18 cellular contexts compared by ENCODE assay signal in genomic region chr6:135647521-135647920, GRCh38.
DNase-seq lines count a peak whose midpoint lies in the region; ATAC-seq lines count a peak whose summit lies in the region.
"Had no signal": no experiment of that assay in that cellular context is flagged by ENCODE, and none has a peak within 500 bp of the region (broad histone marks: within the 10 kb centered on the region; RNA-seq: fewer than 3 reads in every experiment).

No MANE protein-coding gene starts in this region.

- peak; percentile 18 to 37 for DNase-seq in activated CD4-positive, alpha-beta T cell treated with anti-CD3 and anti-CD28 coated beads, Interleukin-2, amount 50 U/mL, for 48 hours
- no peak for DNase-seq in activated CD4-positive, alpha-beta T cell treated with anti-CD3 and anti-CD28 coated beads for 1 hour
- peak; percentile 15 for DNase-seq in stimulated activated naive CD4-positive, alpha-beta T cell treated with Interleukin-2 at 50 U/mL for 16 hours (lab: John Stamatoyannopoulos, UW)
- DNase-seq in stimulated activated naive CD4-positive, alpha-beta T cell (lab: John Stamatoyannopoulos, UW) = no peak
- DNase-seq in stimulated activated CD4-positive, alpha-beta T cell treated with anti-CD3 and anti-CD28 coated beads, Interleukin-2, amount 100 ng/mL, for 24 hours = peak; percentile 17 to 44
- no peak for DNase-seq in epidermal melanocyte (ENCODE audit: insufficient read length, low spot score)
- no peak for DNase-seq in occipital lobe (lab: John Stamatoyannopoulos, UW)
- DNase-seq: Caco-2; DMS53; KG1; NCI-H1048; NCI-H2107; NCI-H226; NCI-H69; NK-92 treated with Interleukin-12 subunit alpha and Interleukin-12 subunit beta, amount 100 ng/mL, for 24 hours; OCI-M1 had no signal

- ATAC-seq in HG02763 (IDR thresholded peaks at IDR 0.05; ENCODE audit: unreplicated experiment) = no peak
- ATAC-seq: A549 had no signal

Comparison
In these comparisons a context has a peak if more than half of its experiments do, and no peak if none do; other contexts are left out.
1. DNase-seq: peak in activated CD4-positive, alpha-beta T cell treated with anti-CD3 and anti-CD28 coated beads, Interleukin-2, amount 50 U/mL, for 48 hours (2 of 2), stimulated activated naive CD4-positive, alpha-beta T cell treated with Interleukin-2 at 50 U/mL for 16 hours (single experiment) and stimulated activated CD4-positive, alpha-beta T cell treated with anti-CD3 and anti-CD28 coated beads, Interleukin-2, amount 100 ng/mL, for 24 hours (2 of 2); none in activated CD4-positive, alpha-beta T cell treated with anti-CD3 and anti-CD28 coated beads for 1 hour (single experiment), stimulated activated naive CD4-positive, alpha-beta T cell (0 of 6), epidermal melanocyte (single experiment) and occipital lobe (single experiment).